ENCODE assay signal across 21 cellular contexts in genomic region chr3:2465842-2466241, GRCh38.
DNase-seq lines count a peak whose midpoint lies in the region; ATAC-seq and TF ChIP-seq lines count a peak whose summit lies in the region.
"Had no signal": no experiment of that assay in that cellular context is flagged by ENCODE, and none has a peak within 500 bp of the region (broad histone marks: within the 10 kb centered on the region; RNA-seq: fewer than 3 reads in every experiment).

No MANE protein-coding gene starts in this region.

- TF ChIP-seq CTCF in heart right ventricle (IDR thresholded peaks at IDR 0.05) (no peak), tibial artery (IDR thresholded peaks at IDR 0.05) (no peak), MCF 10A (IDR thresholded peaks at IDR 0.05; ENCODE audit: unreplicated experiment) (no peak)

- H3K4me3 Mint-ChIP-seq in MCF 10A (ENCODE audit: unreplicated experiment), result no peak overlapping the region
- H3K4me3 Mint-ChIP-seq: CD8-positive, alpha-beta memory T cell; IgD-negative memory B cell had no signal

- CTCF ChIA-PET in MCF 10A (lab: Yijun Ruan, JAX), result no interaction called here

- H3K9me3 ChIP-seq in heart right ventricle (no peaks in the 10 kb centered on the region), tibial artery (no peaks in the 10 kb centered on the region)

- H3K4me1 Mint-ChIP-seq in MCF 10A (ENCODE audit: insufficient read depth, unreplicated experiment), result no peaks in the 10 kb centered on the region
- H3K4me1 Mint-ChIP-seq: CD8-positive, alpha-beta memory T cell; IgD-negative memory B cell had no signal

- no peaks in the 10 kb centered on the region for H3K9me3 Mint-ChIP-seq in MCF 10A (ENCODE audit: unreplicated experiment)

- POLR2A ChIA-PET in MCF 10A (lab: Yijun Ruan, JAX), result interaction anchor here (1.3 kb wide), 1 partner anchor 32 kb away, joined by 3 read pairs; no protein-coding TSS in a partner anchor

- peaks cover 56% of the 10 kb centered on the region for H3K27me3 Mint-ChIP-seq in MCF 10A (ENCODE audit: insufficient read depth, unreplicated experiment)
- H3K27me3 Mint-ChIP-seq: IgD-negative memory B cell had no signal

- DNase-seq in NCI-H2171 treated with DMSO at 0.1 percent for 48 hours (lab: John Stamatoyannopoulos, UW) (peak; percentile 53), NCI-H2171 (lab: John Stamatoyannopoulos, UW) (no peak), NCI-H146 (lab: John Stamatoyannopoulos, UW) (peak; percentile 35), NCI-H748 treated with DMSO at 0.1 percent for 48 hours (lab: John Stamatoyannopoulos, UW) (peak; percentile 17), heart right ventricle (no peak), tibial artery (no peak), MCF 10A (ENCODE audit: unreplicated experiment) (no peak)
- DNase-seq: AML-193; C1 segment of cervical spinal cord; Calu3; CD8-positive, alpha-beta memory T cell; DMS153; GDM1; MV-4-11; NCI-H1436; NCI-H2029; NCI-H446 treated with DMSO at 0.1 percent for 48 hours; NCI-H82; SHP77 had no signal

- no peaks in the 10 kb centered on the region for H3K36me3 Mint-ChIP-seq in MCF 10A (ENCODE audit: insufficient read depth, unreplicated experiment)
- H3K36me3 Mint-ChIP-seq: CD8-positive, alpha-beta memory T cell; IgD-negative memory B cell had no signal

- BruUV-seq in MCF 10A (replicated peaks; lab: Mats Ljungman, UMichigan), result no TSS peak

- ATAC-seq in heart right ventricle (peak in 5 of 8 donors; percentile 20 to 83 (median 74)), GM21515 (IDR thresholded peaks at IDR 0.05; ENCODE audit: unreplicated experiment) (no peak)

- H3K36me3 ChIP-seq in heart right ventricle, result no peaks in the 10 kb centered on the region
- no peaks in the 10 kb centered on the region for H3K36me3 ChIP-seq in tibial artery

- H3K4me1 ChIP-seq in heart right ventricle (peaks cover 0 to 17% (median 5%) of the 10 kb centered on the region in 9 donors), tibial artery (peaks cover 0 to 18% (median 0%) of the 10 kb centered on the region in 4 donors)

- H3K27ac Mint-ChIP-seq in MCF 10A (ENCODE audit: low read depth, unreplicated experiment), result no peak overlapping the region
- H3K27ac Mint-ChIP-seq: CD8-positive, alpha-beta memory T cell; IgD-negative memory B cell had no signal

- 41 to 53% methylated on average over 1 of the region's 1 CpG for WGBS in heart right ventricle, 2 donors

- H3K4me3 ChIP-seq in heart right ventricle, result no peak overlapping the region
- H3K4me3 ChIP-seq in tibial artery, result no peak overlapping the region

- H3K27me3 ChIP-seq in heart right ventricle, result no peaks in the 10 kb centered on the region
- no peaks in the 10 kb centered on the region for H3K27me3 ChIP-seq in tibial artery

- intact Hi-C loops in heart right ventricle (cut with DNase I), result no loop called here
- intact Hi-C loops in tibial artery (cut with DNase I; ENCODE audit: low total_unique reads), result no loop called here
- intact Hi-C loops in MCF 10A (cut with micrococcal nuclease), result no loop called here

- H3K27ac ChIP-seq in heart right ventricle (no peak overlapping the region), tibial artery (no peak overlapping the region)

Comparison
In these comparisons a context has a peak if more than half of its experiments do, and no peak if none do; other contexts are left out.
1. DNase-seq: peak in NCI-H2171 treated with DMSO at 0.1 percent for 48 hours (single experiment), NCI-H146 (single experiment) and NCI-H748 treated with DMSO at 0.1 percent for 48 hours (single experiment); none in NCI-H2171 (single experiment), heart right ventricle (0 of 2), tibial artery (0 of 2) and MCF 10A (single experiment).